In the genomic region with DNA sequence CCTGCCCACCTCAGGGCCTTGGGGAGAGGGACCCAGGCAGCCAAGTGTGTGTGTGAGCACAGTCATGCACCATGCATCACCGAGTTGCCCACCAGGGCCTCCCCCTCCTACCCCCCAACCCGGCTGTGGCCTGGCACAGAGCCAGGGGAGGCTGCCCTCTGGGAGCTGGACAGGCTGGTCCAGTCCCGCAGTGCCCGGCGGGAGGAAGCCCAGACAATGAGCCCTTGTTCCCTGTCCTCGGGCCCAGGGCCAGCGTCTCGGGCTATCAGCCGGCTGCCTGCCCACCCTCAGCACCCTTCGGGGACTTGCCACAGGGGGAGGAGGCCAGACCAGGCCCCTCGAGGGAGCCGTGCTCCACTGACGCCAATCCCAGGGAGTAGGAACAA, we compare ENCODE assay signal across 18 cellular contexts. TPM values are rescaled to one million over a fixed set of nuclear protein-coding genes. Genes with fewer than 3 reads are reported as not detected.
DNase-seq lines count a peak whose midpoint lies in the region; ATAC-seq, FAIRE-seq and TF ChIP-seq lines count a peak whose summit lies in the region.
"Had no signal": no experiment of that assay in that cellular context is flagged by ENCODE, and none has a peak within 500 bp of the region (broad histone marks: within the 10 kb centered on the region; RNA-seq: fewer than 3 reads in every experiment).

No MANE protein-coding gene starts in this region.

- TF ChIP-seq CTCF in kidney (IDR thresholded peaks at IDR 0.05; ENCODE audit: borderline replicate concordance, extremely low read depth, insufficient read depth) (no peak), retinal pigment epithelial cell (conservative IDR thresholded peaks at IDR 0.05; ENCODE audit: low read depth, low read length) (no peak), left lung (IDR thresholded peaks at IDR 0.05) (no peak)

- H3K9ac ChIP-seq in kidney (ENCODE audit: low read length in 2 of 2): no peak overlapping the region

- H3K4me3 ChIP-seq in kidney (ENCODE audit: low read length in 2 of 2) (no peak overlapping the region), retinal pigment epithelial cell (ENCODE audit: low read length) (no peak overlapping the region), left lung (no peak overlapping the region)

- H3K27ac ChIP-seq in kidney (ENCODE audit: low read depth in 2 of 2, low read length in 2 of 2): no peak overlapping the region
- H3K27ac ChIP-seq in left lung: no peak overlapping the region
- H3K27ac ChIP-seq: foreskin keratinocyte, HL-60 had no signal

- intact Hi-C loops in kidney (cut with DNase I): no loop called here
- intact Hi-C loops in left lung (cut with DNase I): no loop called here

- H3K27me3 ChIP-seq in left lung: no peaks in the 10 kb centered on the region
- H3K27me3 ChIP-seq: foreskin keratinocyte had no signal

- H3K9me3 ChIP-seq in kidney (ENCODE audit: control insufficient read depth in 1 of 2, low read length in 2 of 2) (no peaks in the 10 kb centered on the region), left lung (no peaks in the 10 kb centered on the region)

- H3K4me1 ChIP-seq in kidney (ENCODE audit: control insufficient read depth in 1 of 2, insufficient read depth in 1 of 2, low read depth in 1 of 2, low read length in 2 of 2) (peaks cover 5 to 10% of the 10 kb centered on the region in 2 donors), left lung (peaks cover 2 to 12% of the 10 kb centered on the region in 2 donors)

- in situ Hi-C loops in G401 (cut with HindIII; ENCODE audit: low sequenced_read_pairs): no loop called here

- peaks cover 3 to 12% of the 10 kb centered on the region in 2 donors for H3K36me3 ChIP-seq in kidney (ENCODE audit: control insufficient read depth in 1 of 2, insufficient read depth in 2 of 2, low read length in 2 of 2)
- H3K36me3 ChIP-seq in left lung: peaks cover 0 to 38% of the 10 kb centered on the region in 2 donors

- ATAC-seq in left lung: no peak
- no peak for ATAC-seq in HG02970 (IDR thresholded peaks at IDR 0.05; ENCODE audit: low FRiP score, unreplicated experiment)
- ATAC-seq: foreskin keratinocyte; stimulated activated naive CD8-positive, alpha-beta T cell treated with anti-CD3 and anti-CD28 coated beads, Interleukin-15, Interleukin-2, amounts not matched to agents 100 U/mL and 50 U/mL, for 24 hours had no signal

- peak; percentile 30 for DNase-seq in G401 (ENCODE audit: low spot score)
- DNase-seq in anterior cingulate cortex (lab: John Stamatoyannopoulos, UW): peak in 57 of 58 donors; percentile 35 to 95 (median 83)
- peak; percentile 97 for DNase-seq in kidney
- DNase-seq in retinal pigment epithelial cell (ENCODE audit: low read depth): peak; percentile 56
- DNase-seq in left lung: no peak
- no peak for DNase-seq in activated CD4-positive, alpha-beta T cell treated with anti-CD3 and anti-CD28 coated beads, Interleukin-2, amount 50 U/mL, for 4 hours
- no peak for DNase-seq in NCI-H526 treated with DMSO at 0.1 percent for 48 hours (lab: John Stamatoyannopoulos, UW)
- DNase-seq: cerebellar nuclear complex; DMS153; foreskin keratinocyte; Karpas-422; NCI-H1417; NCI-H2227 treated with DMSO at 0.1 percent for 48 hours; SHP77; stimulated activated naive CD8-positive, alpha-beta T cell treated with anti-CD3 and anti-CD28 coated beads, Interleukin-15, Interleukin-2, amounts not matched to agents 100 U/mL and 50 U/mL, for 24 hours; T-helper 9 cell had no signal

- FAIRE-seq in kidney (lab: Jason Lieb, UNC): no peak

RNA-seq across cellular contexts. Expression of a gene that starts 4.5 kb away (rescaled TPM):
- 19.3 and 31.3 TPM in 2 replicates for total RNA-seq in G401 (2014; rRNA removed; shearing (Covaris generic))
- total RNA-seq in kidney: 47.6 TPM
- 23.4 TPM for polyA plus RNA-seq in kidney (ENCODE audit: insufficient read depth, low read depth, low replicate concordance)
- total RNA-seq in left lung: 10 to 100 TPM in 1 of 2 donors, 1 to 10 TPM in 1; 6.8 to 11.4 TPM

RNA-seq across cellular contexts. Expression of a gene that starts 14.6 kb away (rescaled TPM):
- total RNA-seq in G401 (2014; rRNA removed; shearing (Covaris generic)): 99.6 and 109 TPM in 2 replicates
- total RNA-seq in kidney: 169 TPM
- polyA plus RNA-seq in kidney (ENCODE audit: insufficient read depth, low read depth, low replicate concordance): 153 TPM
- total RNA-seq in left lung: 10 to 100 TPM; 42.5 to 96.4 TPM

RNA-seq across cellular contexts. Expression of a gene that starts 32.6 kb away (rescaled TPM):
- total RNA-seq in G401 (2014; rRNA removed; shearing (Covaris generic)): 178 and 183 TPM in 2 replicates
- total RNA-seq in kidney (73.7 TPM), left lung (10 to 100 TPM; 62.7 to 67.3 TPM)
- 136 TPM for polyA plus RNA-seq in kidney (ENCODE audit: insufficient read depth, low read depth, low replicate concordance)

RNA-seq across cellular contexts. Expression of a gene that starts 33.4 kb away (rescaled TPM):
- 84.2 and 144 TPM in 2 replicates for total RNA-seq in G401 (2014; rRNA removed; shearing (Covaris generic))
- 150 TPM for total RNA-seq in kidney
- 111 TPM for polyA plus RNA-seq in kidney (ENCODE audit: insufficient read depth, low read depth, low replicate concordance)
- total RNA-seq in left lung: 100 to 1,000 TPM; 115 to 188 TPM

Comparison
In these comparisons a context has a peak if more than half of its experiments do, and no peak if none do; other contexts are left out.
1. DNase-seq: peak in G401 (single experiment), anterior cingulate cortex (57 of 58), kidney (single experiment) and retinal pigment epithelial cell (single experiment); none in left lung (0 of 2), activated CD4-positive, alpha-beta T cell treated with anti-CD3 and anti-CD28 coated beads, Interleukin-2, amount 50 U/mL, for 4 hours (0 of 2) and NCI-H526 treated with DMSO at 0.1 percent for 48 hours (single experiment).